21 cellular contexts compared by ENCODE assay signal in genomic region chr11:2209370-2209801, GRCh38. TPM values are rescaled to one million over a fixed set of nuclear protein-coding genes. Genes with fewer than 3 reads are reported as not detected.
DNase-seq lines count a peak whose midpoint lies in the region; ATAC-seq and TF ChIP-seq lines count a peak whose summit lies in the region.
"Had no signal": no experiment of that assay in that cellular context is flagged by ENCODE, and none has a peak within 500 bp of the region (broad histone marks: within the 10 kb centered on the region; RNA-seq: fewer than 3 reads in every experiment).

No MANE protein-coding gene starts in this region.

- H3K4me3 Mint-ChIP-seq in chondrocyte (ENCODE audit: unreplicated experiment) (no peak overlapping the region), neural crest cell (no peak overlapping the region)
- H3K4me3 Mint-ChIP-seq: activated naive CD8-positive, alpha-beta T cell treated with anti-CD3 and anti-CD28 coated beads, Interleukin-2, amount 10 ng/mL, durations not matched to agents 7 days and 5 days; stimulated activated naive CD8-positive, alpha-beta T cell treated with anti-CD3 and anti-CD28 coated beads, Interleukin-15, amount 100 ng/mL, for 72 hours had no signal

- H3K9me3 Mint-ChIP-seq in chondrocyte (ENCODE audit: low read depth) (peaks cover 2% of the 10 kb centered on the region), neural crest cell (no peaks in the 10 kb centered on the region)
- H3K9me3 Mint-ChIP-seq: activated naive CD8-positive, alpha-beta T cell treated with anti-CD3 and anti-CD28 coated beads, Interleukin-2, amount 10 ng/mL, durations not matched to agents 7 days and 5 days; stimulated activated naive CD8-positive, alpha-beta T cell treated with anti-CD3 and anti-CD28 coated beads, Interleukin-15, amount 100 ng/mL, for 72 hours had no signal

- no peak for TF ChIP-seq POLR2A in vagina (IDR thresholded peaks at IDR 0.05)

- no peaks in the 10 kb centered on the region for H3K27me3 ChIP-seq in vagina
- H3K27me3 ChIP-seq: breast epithelium had no signal

- intact Hi-C loops in Right ventricle myocardium superior (cut with DNase I) (no loop called here), left ventricle myocardium superior (cut with micrococcal nuclease) (no loop called here), vagina (cut with DNase I) (loop anchor here (10.0 kb wide), 1 partner anchor 325 kb away; no protein-coding TSS in a partner anchor)

- ATAC-seq in Right ventricle myocardium superior (ENCODE audit: poor library complexity) (no peak), left ventricle myocardium superior (no peak), GM21717 (IDR thresholded peaks at IDR 0.05; ENCODE audit: unreplicated experiment) (no peak)
- ATAC-seq: K562; stimulated activated naive CD8-positive, alpha-beta T cell treated with anti-CD3 and anti-CD28 coated beads, Interleukin-15, amount 100 ng/mL, for 72 hours had no signal

- no peaks in the 10 kb centered on the region for H3K9me3 ChIP-seq in vagina
- H3K9me3 ChIP-seq: breast epithelium, heart right ventricle, mucosa of descending colon had no signal

- H3K27ac Mint-ChIP-seq in chondrocyte (ENCODE audit: unreplicated experiment) (no peak overlapping the region), neural crest cell (ENCODE audit: unreplicated experiment) (peak overlapping the region; percentile 43)
- H3K27ac Mint-ChIP-seq: activated naive CD8-positive, alpha-beta T cell treated with anti-CD3 and anti-CD28 coated beads, Interleukin-2, amount 10 ng/mL, durations not matched to agents 7 days and 5 days had no signal

- peak; percentile 32 for DNase-seq in Right ventricle myocardium superior
- no peak for DNase-seq in left ventricle myocardium superior
- DNase-seq in chondrocyte (ENCODE audit: low spot score), result peak; percentile 79
- DNase-seq in neural crest cell (ENCODE audit: low read depth, low spot score), result peak; percentile 1
- peak; percentile 83 to 94 for DNase-seq in vagina (ENCODE audit: extremely low spot score in 2 of 2)
- no peak for DNase-seq in DMS153 (lab: John Stamatoyannopoulos, UW)
- DNase-seq: activated naive CD8-positive, alpha-beta T cell treated with anti-CD3 and anti-CD28 coated beads, Interleukin-2, amount 10 ng/mL, durations not matched to agents 7 days and 5 days; GF-D8; MV-4-11; NCI-H2029 treated with DMSO at 0.1 percent for 48 hours; stimulated activated CD4-positive, alpha-beta T cell treated with anti-CD3 and anti-CD28 coated beads, Interleukin-12 subunit alpha, Interleukin-12 subunit beta, amount 100 ng/mL, for 4 hours; SW 1271 had no signal

- no peak overlapping the region for H3K4me3 ChIP-seq in vagina
- H3K4me3 ChIP-seq: dorsolateral prefrontal cortex, heart right ventricle, K562, mucosa of descending colon had no signal

- H3K27ac ChIP-seq in vagina, result no peak overlapping the region
- H3K27ac ChIP-seq: dorsolateral prefrontal cortex, heart right ventricle had no signal

- H3K4me1 Mint-ChIP-seq in chondrocyte (ENCODE audit: low read depth) (peaks cover 6% of the 10 kb centered on the region), neural crest cell (peaks cover 24% of the 10 kb centered on the region)

- H3K27me3 Mint-ChIP-seq in chondrocyte (ENCODE audit: low read depth) (peaks cover 25% of the 10 kb centered on the region), neural crest cell (ENCODE audit: low read depth) (no peaks in the 10 kb centered on the region)
- H3K27me3 Mint-ChIP-seq: activated naive CD8-positive, alpha-beta T cell treated with anti-CD3 and anti-CD28 coated beads, Interleukin-2, amount 10 ng/mL, durations not matched to agents 7 days and 5 days had no signal

- H3K36me3 Mint-ChIP-seq in chondrocyte (ENCODE audit: low read depth) (peaks cover 1% of the 10 kb centered on the region), neural crest cell (ENCODE audit: low read depth) (no peaks in the 10 kb centered on the region)
- H3K36me3 Mint-ChIP-seq: activated naive CD8-positive, alpha-beta T cell treated with anti-CD3 and anti-CD28 coated beads, Interleukin-2, amount 10 ng/mL, durations not matched to agents 7 days and 5 days had no signal

- TF ChIP-seq CTCF in chondrocyte (IDR thresholded peaks at IDR 0.05) (no peak), neural crest cell (conservative IDR thresholded peaks at IDR 0.05) (no peak), vagina (IDR thresholded peaks at IDR 0.05) (no peak)

- H3K4me1 ChIP-seq in vagina, result no peaks in the 10 kb centered on the region

- no peaks in the 10 kb centered on the region for H3K36me3 ChIP-seq in vagina
- H3K36me3 ChIP-seq: breast epithelium, heart right ventricle had no signal

RNA-seq across cellular contexts. Expression of gene TH, which starts 37.8 kb away (rescaled TPM):
- not detected for total RNA-seq in Right ventricle myocardium superior
- total RNA-seq in left ventricle myocardium superior, result not detected
- total RNA-seq in chondrocyte, result not detected in 3 replicates
- total RNA-seq in neural crest cell, result 0.61 and 0.68 TPM in 2 replicates
- 21.9 TPM for total RNA-seq in vagina
- total RNA-seq: activated naive CD8-positive, alpha-beta T cell treated with anti-CD3 and anti-CD28 coated beads, Interleukin-2, amount 10 ng/mL, durations not matched to agents 7 days and 5 days; breast epithelium; heart right ventricle; K562; kidney epithelial cell had no signal

RNA-seq across cellular contexts. Expression of gene INS, which starts 48.4 kb away (rescaled TPM):
- total RNA-seq in Right ventricle myocardium superior (not detected), left ventricle myocardium superior (not detected), chondrocyte (not detected in 3 replicates), neural crest cell (not detected in 2 replicates), vagina (not detected)
- total RNA-seq: activated naive CD8-positive, alpha-beta T cell treated with anti-CD3 and anti-CD28 coated beads, Interleukin-2, amount 10 ng/mL, durations not matched to agents 7 days and 5 days; breast epithelium; dorsolateral prefrontal cortex; fibroblast of lung; K562; kidney epithelial cell; mucosa of descending colon had no signal

Comparison
In these comparisons a context has a peak if more than half of its experiments do, and no peak if none do; other contexts are left out.
1. DNase-seq: peak in Right ventricle myocardium superior (single experiment), chondrocyte (single experiment), neural crest cell (single experiment) and vagina (2 of 2); none in left ventricle myocardium superior (single experiment) and DMS153 (single experiment).
2. RNA of gene TH, which starts 37.8 kb away (total RNA-seq): 21.9 TPM in vagina (single experiment); 0.61 to 0.68 TPM in neural crest cell, not detected in chondrocyte, not detected in Right ventricle myocardium superior (single experiment) and not detected in left ventricle myocardium superior (single experiment); every median in the first group is over 10 times any median in the second.